In the genomic region with DNA sequence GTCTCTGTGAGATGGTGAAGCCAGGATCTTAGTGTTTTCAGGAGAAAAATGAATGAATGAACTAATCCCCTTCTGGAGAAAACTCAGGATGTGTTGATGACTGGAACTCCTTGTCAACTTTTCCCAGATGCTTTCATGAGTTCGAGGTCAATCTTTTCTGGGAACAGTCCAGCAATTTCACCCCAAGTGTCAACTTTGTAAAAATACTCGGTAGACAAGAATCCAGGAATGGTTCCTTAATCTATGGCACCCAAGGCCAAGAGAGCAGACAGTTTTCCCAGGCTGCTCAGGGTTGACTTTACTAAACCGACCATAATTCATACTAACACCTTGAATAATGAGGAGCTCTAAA, we compare ENCODE assay signal across 28 cellular contexts. TPM values are rescaled to one million over a fixed set of nuclear protein-coding genes. Genes with fewer than 3 reads are reported as not detected.
DNase-seq lines count a peak whose midpoint lies in the region; ATAC-seq and TF ChIP-seq lines count a peak whose summit lies in the region.
"Had no signal": no experiment of that assay in that cellular context is flagged by ENCODE, and none has a peak within 500 bp of the region (broad histone marks: within the 10 kb centered on the region; RNA-seq: fewer than 3 reads in every experiment).

No MANE protein-coding gene starts in this region.

- intact Hi-C loops in PC-9 (cut with micrococcal nuclease; ENCODE audit: unreplicated experiment), result loop anchor here (5.0 kb wide), 1 partner anchor 95 kb away; no protein-coding TSS in a partner anchor

- H3F3A ChIP-seq in PC-9 (ENCODE audit: insufficient read depth, low read depth) (peaks cover 17% of the 10 kb centered on the region; the same call in 1 of the 2 replicates), smooth muscle cell (ENCODE audit: low read depth) (peaks cover 31% of the 10 kb centered on the region)

- H3K4me2 ChIP-seq in PC-9 (peak overlapping the region; percentile 71), smooth muscle cell (peak overlapping the region; percentile 27)

- H3K9me3 ChIP-seq in PC-9 (ENCODE audit: insufficient read depth, low read depth), result no peaks in the 10 kb centered on the region
- no peaks in the 10 kb centered on the region for H3K9me3 ChIP-seq in mesodermal cell (ENCODE audit: control insufficient read depth, low read length)
- no peaks in the 10 kb centered on the region for H3K9me3 ChIP-seq in smooth muscle cell (replicated peaks; ENCODE audit: low read depth)

- H3K27ac ChIP-seq in PC-9 (peak overlapping the region; percentile 65), mesodermal cell (ENCODE audit: low read depth, low read length, severe bottlenecking) (peak overlapping the region; percentile 95), smooth muscle cell (ENCODE audit: low read depth) (peak overlapping the region; percentile 99)
- H3K27ac ChIP-seq: 22Rv1, SJCRH30 had no signal

- DNase-seq in NCI-H82 (lab: John Stamatoyannopoulos, UW) (peak; percentile 9), NCI-H82 treated with DMSO at 0.1 percent for 48 hours (lab: John Stamatoyannopoulos, UW; ENCODE audit: unreplicated experiment) (no peak), PC-9 (no peak), smooth muscle cell (lab: John Stamatoyannopoulos, UW; ENCODE audit: unreplicated experiment) (no peak), HEK293T (ENCODE audit: extremely low spot score) (no peak), epidermal melanocyte (ENCODE audit: insufficient read length, low spot score) (no peak)
- DNase-seq: activated CD4-positive, alpha-beta T cell treated with anti-CD3 and anti-CD28 coated beads for 4 hours; activated naive CD8-positive, alpha-beta T cell treated with anti-CD3 and anti-CD28 coated beads for 36 hours; Calu3; hypothalamus; MM.1S; naive thymus-derived CD4-positive, alpha-beta T cell; NCI-H146; NCI-H2171 treated with DMSO at 0.1 percent for 48 hours; NCI-H69; SJCRH30; stimulated activated CD4-positive, alpha-beta T cell treated with anti-CD3 and anti-CD28 coated beads, Interleukin-12 subunit alpha, Interleukin-12 subunit beta, amount 100 ng/mL, for 4 hours; T-helper 1 cell had no signal

- no peak for TF ChIP-seq CTCF in PC-9 (conservative IDR thresholded peaks at IDR 0.05)
- TF ChIP-seq CTCF in smooth muscle cell (IDR thresholded peaks at IDR 0.05; ENCODE audit: borderline replicate concordance, insufficient read depth, poor library complexity, severe bottlenecking), result no peak

- H3K4me3 ChIP-seq in PC-9 (no peak overlapping the region), mesodermal cell (ENCODE audit: extremely low read depth, insufficient read depth, low read length, poor library complexity, severe bottlenecking) (no peak overlapping the region), smooth muscle cell (no peak overlapping the region)
- H3K4me3 ChIP-seq: SJCRH30 had no signal

- no peaks in the 10 kb centered on the region for H3K9me2 ChIP-seq in PC-9 (ENCODE audit: insufficient read depth)

- H3K79me2 ChIP-seq in PC-9 (ENCODE audit: low read depth) (no peaks in the 10 kb centered on the region), smooth muscle cell (ENCODE audit: low read depth) (no peaks in the 10 kb centered on the region)

- peaks cover 48% of the 10 kb centered on the region for H3K4me1 ChIP-seq in PC-9 (replicated peaks; ENCODE audit: insufficient read depth)
- peaks cover 57% of the 10 kb centered on the region for H3K4me1 ChIP-seq in mesodermal cell (ENCODE audit: control insufficient read depth, insufficient read depth, low read length, poor library complexity, severe bottlenecking)
- peaks cover 48% of the 10 kb centered on the region for H3K4me1 ChIP-seq in smooth muscle cell (ENCODE audit: low read depth)
- H3K4me1 ChIP-seq: SJCRH30 had no signal

- CTCF ChIA-PET in PC-9 (lab: Charles Lee) (no interaction called here), HEK293T (lab: Yijun Ruan, JAX) (interaction anchor here (0.6 to 1.0 kb wide), 3 partner anchors 18 to 597 kb away, joined by 3 to 8 read pairs (median 4); no protein-coding TSS in a partner anchor)

- H2AFZ ChIP-seq in PC-9 (no peak overlapping the region; the same call in 1 of the 2 replicates), smooth muscle cell (ENCODE audit: low read depth) (no peak overlapping the region)

- H3K36me3 ChIP-seq in PC-9 (ENCODE audit: low read depth), result no peaks in the 10 kb centered on the region
- no peaks in the 10 kb centered on the region for H3K36me3 ChIP-seq in mesodermal cell (ENCODE audit: control insufficient read depth, insufficient read depth, low read length)
- H3K36me3 ChIP-seq in smooth muscle cell (ENCODE audit: low read depth), result no peaks in the 10 kb centered on the region
- H3K36me3 ChIP-seq: SJCRH30 had no signal

- 88 to 90% methylated on average over 2 of the region's 3 CpGs for WGBS in mesodermal cell (ENCODE audit: insufficient coverage in 2 of 2), 2 experiments
- WGBS in smooth muscle cell (ENCODE audit: low lambda C conversion rate), result 17% methylated on average over 3 of the region's 3 CpGs

- no peaks in the 10 kb centered on the region for H4K20me1 ChIP-seq in PC-9 (ENCODE audit: insufficient read depth)
- no peaks in the 10 kb centered on the region for H4K20me1 ChIP-seq in smooth muscle cell (ENCODE audit: low read depth)

- H3K27me3 ChIP-seq in PC-9 (ENCODE audit: insufficient read depth, low read depth), result no peaks in the 10 kb centered on the region
- H3K27me3 ChIP-seq in smooth muscle cell (ENCODE audit: low read depth), result no peaks in the 10 kb centered on the region
- H3K27me3 ChIP-seq: SJCRH30 had no signal

- ATAC-seq in HG03108 (IDR thresholded peaks at IDR 0.05; ENCODE audit: unreplicated experiment), result no peak
- ATAC-seq: naive thymus-derived CD4-positive, alpha-beta T cell had no signal

- POLR2A ChIA-PET in PC-9 (lab: Charles Lee; ENCODE audit: unreplicated experiment), result no interaction called here
- POLR2A ChIA-PET in HEK293T (lab: Yijun Ruan, JAX), result interaction anchor here (1.1 kb wide), 1 partner anchor 112 kb away, joined by 3 read pairs; no protein-coding TSS in a partner anchor

- BruUV-seq in PC-9 (replicated peaks; lab: Mats Ljungman, UMichigan), result no TSS peak

- peak overlapping the region; percentile 40 for H3K9ac ChIP-seq in smooth muscle cell (ENCODE audit: low read depth)

TF ChIP-seq in HEK293T, 16 proteins besides CTCF, POLR2A, EP300 and RAD21:
- TF ChIP-seq FOXA1 (IDR thresholded peaks at IDR 0.05) (no peak), CTBP1 (IDR thresholded peaks at IDR 0.05; ENCODE audit: borderline replicate concordance) (no peak), FOXM1 (IDR thresholded peaks at IDR 0.05; ENCODE audit: borderline replicate concordance) (no peak), ZNF384 (IDR thresholded peaks at IDR 0.05) (no peak), NFRKB (IDR thresholded peaks at IDR 0.05) (no peak), ELF4 (IDR thresholded peaks at IDR 0.05) (no peak), ARNT (IDR thresholded peaks at IDR 0.05) (no peak), SP1 (IDR thresholded peaks at IDR 0.05) (no peak), FOXK2 (IDR thresholded peaks at IDR 0.05) (no peak), LEF1 (IDR thresholded peaks at IDR 0.05; ENCODE audit: borderline replicate concordance) (no peak), TARDBP (IDR thresholded peaks at IDR 0.05) (no peak), L3MBTL2 (conservative IDR thresholded peaks at IDR 0.05) (no peak), BHLHE40 (IDR thresholded peaks at IDR 0.05; ENCODE audit: borderline replicate concordance) (no peak)
- TF ChIP-seq, protein P1, sequence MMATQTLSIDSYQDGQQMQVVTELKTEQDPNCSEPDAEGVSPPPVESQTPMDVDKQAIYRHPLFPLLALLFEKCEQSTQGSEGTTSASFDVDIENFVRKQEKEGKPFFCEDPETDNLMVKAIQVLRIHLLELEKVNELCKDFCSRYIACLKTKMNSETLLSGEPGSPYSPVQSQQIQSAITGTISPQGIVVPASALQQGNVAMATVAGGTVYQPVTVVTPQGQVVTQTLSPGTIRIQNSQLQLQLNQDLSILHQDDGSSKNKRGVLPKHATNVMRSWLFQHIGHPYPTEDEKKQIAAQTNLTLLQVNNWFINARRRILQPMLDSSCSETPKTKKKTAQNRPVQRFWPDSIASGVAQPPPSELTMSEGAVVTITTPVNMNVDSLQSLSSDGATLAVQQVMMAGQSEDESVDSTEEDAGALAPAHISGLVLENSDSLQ (IDR thresholded peaks at IDR 0.05), result no peak

RNA-seq across cellular contexts. Expression of gene LYZL1, which starts 31.1 kb away (rescaled TPM):
- total RNA-seq in PC-9 (2021) (not detected in 2 replicates), smooth muscle cell (not detected in 2 replicates)
- polyA plus RNA-seq in mesodermal cell (2013, experiment 1 of 2), result not detected
- not detected for polyA plus RNA-seq in mesodermal cell (2013, experiment 2 of 2)
- polyA plus RNA-seq in smooth muscle cell, result not detected in 2 replicates
- total RNA-seq: activated naive CD8-positive, alpha-beta T cell treated with anti-CD3 and anti-CD28 coated beads for 36 hours; activated T-helper 2 cell treated with anti-CD3 and anti-CD28 coated beads, Interferon-gamma antibody, Interleukin-2, Interleukin-4, amounts not matched to agents 10 μg/mL and 5 μg/mL and 100 μg/mL, durations not matched to agents 14 hours and 24 hours and 36 hours; Calu3; endothelial cell of umbilical vein; mammary epithelial cell; naive thymus-derived CD4-positive, alpha-beta T cell; OCI-LY7; posterior vena cava; SJCRH30; urinary bladder had no signal
- polyA plus RNA-seq: BJ; endothelial cell of umbilical vein; mammary epithelial cell; naive thymus-derived CD4-positive, alpha-beta T cell; urinary bladder had no signal
